Comparison of ENCODE assay signal across 13 cellular contexts in genomic region chr18:12334280-12335262, GRCh38. TPM values are rescaled to one million over a fixed set of nuclear protein-coding genes. Genes with fewer than 3 reads are reported as not detected.
A peak's percentile ranks its signal among the peaks of the same experiment; 100 is the strongest.
DNase-seq lines count a peak whose midpoint lies in the region; ATAC-seq, FAIRE-seq and TF ChIP-seq lines count a peak whose summit lies in the region.
"Had no signal": no experiment of that assay in that cellular context is flagged by ENCODE, and none has a peak within 500 bp of the region (broad histone marks: within the 10 kb centered on the region; RNA-seq: fewer than 3 reads in every experiment).

No MANE protein-coding gene starts in this region.

- no peak for ATAC-seq in HG02763 (IDR thresholded peaks at IDR 0.05; ENCODE audit: unreplicated experiment)
- no peak for ATAC-seq in GM21390 (IDR thresholded peaks at IDR 0.05; ENCODE audit: unreplicated experiment)
- no peak for ATAC-seq in GM18868 (IDR thresholded peaks at IDR 0.05; ENCODE audit: unreplicated experiment)
- ATAC-seq: esophagus mucosa, HCT116 had no signal

- dilution Hi-C loops in keratinocyte (cut with MboI; ENCODE audit: extremely low pct_ligation_motif_present, low sequenced_read_pairs), result no loop called here

- no peak overlapping the region for H3K14ac ChIP-seq in H1 (ENCODE audit: insufficient read length)

- no peaks in the 10 kb centered on the region for H3K23me2 ChIP-seq in H1 (ENCODE audit: low read depth, low read length)

- no peak for TF ChIP-seq EP300 in H1 (IDR thresholded peaks at IDR 0.05; ENCODE audit: borderline replicate concordance in 1 of 2, low read depth in 2 of 2, low read length in 2 of 2)

- peak overlapping the region; percentile 28; the same call in 1 of the 2 replicates for H2BK20ac ChIP-seq in H1 (ENCODE audit: low read length)

- H2BK12ac ChIP-seq in H1 (ENCODE audit: low read depth, low read length), result peak overlapping the region; percentile 100

- peak overlapping the region; percentile 97; the same call in 1 of the 2 replicates for H2BK5ac ChIP-seq in H1 (ENCODE audit: low read depth, low read length)

- H2BK15ac ChIP-seq in H1 (ENCODE audit: low read length), result no peak overlapping the region

- H3K36me3 ChIP-seq in H1 (ENCODE audit: control insufficient read depth in 2 of 4, insufficient read depth in 4 of 4, low read length in 3 of 4) (peaks cover 0 to 7% (median 0%) of the 10 kb centered on the region in 4 experiments; a peak in 1 of 8 replicates), keratinocyte (ENCODE audit: control insufficient read depth in 2 of 2, extremely low read depth in 1 of 2, insufficient read depth in 2 of 2, low read length in 2 of 2) (peaks cover 11 to 20% of the 10 kb centered on the region in 2 experiments)

- TF ChIP-seq CTCF in H1 (IDR thresholded peaks at IDR 0.05; ENCODE audit: control extremely low read depth in 1 of 3, insufficient read depth in 1 of 3, low read depth in 1 of 3, low read length in 3 of 3) (no peak), keratinocyte (optimal IDR thresholded peaks at IDR 0.05 in 1 of 3, IDR thresholded peaks at IDR 0.05 in 1 of 3, conservative IDR thresholded peaks at IDR 0.05 in 1 of 3; ENCODE audit: extremely low read depth in 1 of 3, insufficient read depth in 2 of 3, low read length in 3 of 3) (no peak)

- H3K27ac ChIP-seq in H1 (ENCODE audit: low read depth, low read length), result peak overlapping the region; percentile 62; the same call in 1 of the 2 replicates
- H3K27ac ChIP-seq in keratinocyte (ENCODE audit: control insufficient read depth, insufficient read depth, low read length), result no peak overlapping the region
- H3K27ac ChIP-seq: stomach had no signal

- DNase-seq in DMS79 (lab: John Stamatoyannopoulos, UW) (peak; percentile 61), NCI-H2227 (lab: John Stamatoyannopoulos, UW; ENCODE audit: unreplicated experiment) (peak; percentile 17), H1 (ENCODE audit: low read depth in 1 of 2, low spot score in 2 of 2) (no peak), keratinocyte (ENCODE audit: low read depth, low spot score) (no peak)
- DNase-seq in activated naive CD4-positive, alpha-beta T cell treated with Interleukin-2 at 50 U/mL for 16 hours, result no peak
- DNase-seq: cortex of kidney, stomach had no signal

- H3K79me2 ChIP-seq in H1 (ENCODE audit: control insufficient read depth in 1 of 2, insufficient read depth in 2 of 2, low read length in 2 of 2) (no peaks in the 10 kb centered on the region), keratinocyte (ENCODE audit: control insufficient read depth, insufficient read depth, low read length) (no peaks in the 10 kb centered on the region)

- peak overlapping the region; percentile 35 to 61 for H3K4me2 ChIP-seq in H1 (ENCODE audit: insufficient read depth in 1 of 2, low read depth in 2 of 2, low read length in 2 of 2)
- no peak overlapping the region for H3K4me2 ChIP-seq in keratinocyte (ENCODE audit: control insufficient read depth, extremely low read depth, insufficient read depth, low read depth, low read length)

- H2AK5ac ChIP-seq in H1 (ENCODE audit: low read depth, low read length), result peak overlapping the region; percentile 84

- no peak overlapping the region for H2AFZ ChIP-seq in H1 (ENCODE audit: low read length)
- H2AFZ ChIP-seq in keratinocyte (ENCODE audit: control insufficient read depth, low read length), result no peak overlapping the region

- H4K5ac ChIP-seq in H1 (ENCODE audit: insufficient read length, low read depth, low read length), result peak overlapping the region; percentile 70

- H3K18ac ChIP-seq in H1 (ENCODE audit: extremely low read depth, low read length), result peak overlapping the region; percentile 42

- H3K9me1 ChIP-seq in keratinocyte (ENCODE audit: control insufficient read depth, extremely low read depth, insufficient read depth, low read length), result no peaks in the 10 kb centered on the region

- peak overlapping the region; percentile 27 for H4K91ac ChIP-seq in H1 (replicated peaks; ENCODE audit: insufficient read length, low read length)

- H3K9ac ChIP-seq in H1 (replicated peaks in 1 of 4; ENCODE audit: extremely low read depth in 1 of 4, low read depth in 3 of 4, low read length in 3 of 4) (peak overlapping the region in 2 of 4 experiments; percentile 25 to 31; a peak in 2 of 7 replicates), keratinocyte (ENCODE audit: control insufficient read depth, extremely low read depth, insufficient read depth, low read length) (no peak overlapping the region)

- H4K20me1 ChIP-seq in H1 (replicated peaks in 1 of 2; ENCODE audit: control insufficient read depth in 1 of 2, insufficient read depth in 2 of 2, low read length in 2 of 2) (peaks cover 0 to 2% of the 10 kb centered on the region in 2 experiments), keratinocyte (ENCODE audit: control insufficient read depth, extremely low read depth, insufficient read depth, low read length) (no peaks in the 10 kb centered on the region)

- H3K9me3 ChIP-seq in H1 (ENCODE audit: insufficient read depth in 2 of 2, low read depth in 1 of 2, low read length in 1 of 2) (no peaks in the 10 kb centered on the region), keratinocyte (ENCODE audit: control insufficient read depth, low read depth, low read length) (no peaks in the 10 kb centered on the region)
- H3K9me3 ChIP-seq: Caco-2, stomach had no signal

- H3K4me3 ChIP-seq in H1 (ENCODE audit: extremely low read depth in 1 of 4, insufficient read depth in 2 of 4, low read depth in 3 of 4, low read length in 4 of 4) (peak overlapping the region in 3 of 4 experiments; percentile 3 to 43 (median 6); a peak in 3 of 8 replicates), keratinocyte (ENCODE audit: control insufficient read depth in 2 of 3, extremely low read depth in 1 of 3, insufficient read depth in 2 of 3, low read depth in 1 of 3, low read length in 3 of 3) (no peak overlapping the region)
- H3K4me3 ChIP-seq: stomach had no signal

- TF ChIP-seq RAD21 in H1 (IDR thresholded peaks at IDR 0.05 in 1 of 2, conservative IDR thresholded peaks at IDR 0.05 in 1 of 2; ENCODE audit: low read depth in 2 of 2, low read length in 2 of 2), result no peak

- H3K4ac ChIP-seq in H1 (replicated peaks; ENCODE audit: insufficient read length, low read depth, low read length), result no peak overlapping the region

- CTCF ChIA-PET in H1 (lab: Charles Lee; ENCODE audit: partially characterized antibody), result interaction anchor here (0.6 to 1.5 kb wide), 8 partner anchors 17 to 326 kb away, joined by 3 to 5 read pairs (median 4); no protein-coding TSS in a partner anchor

- peak in 1 of 2 experiments; percentile 37; a peak in 1 of 3 replicates for TF ChIP-seq POLR2A in H1 (IDR thresholded peaks at IDR 0.05; ENCODE audit: control extremely low read depth in 1 of 2, low read depth in 2 of 2, low read length in 2 of 2)

- H3K4me1 ChIP-seq in H1 (replicated peaks in 1 of 4; ENCODE audit: control insufficient read depth in 3 of 4, insufficient read depth in 4 of 4, low read length in 3 of 4), result peaks cover 15 to 41% (median 39%) of the 10 kb centered on the region in 4 experiments
- no peaks in the 10 kb centered on the region for H3K4me1 ChIP-seq in keratinocyte (ENCODE audit: control insufficient read depth, extremely low read depth, insufficient read depth, low read length)

- H4K8ac ChIP-seq in H1 (ENCODE audit: extremely low read depth, insufficient read depth, low read length), result 0 out of 2 replicates have a peak overlapping the region, but pooled peaks have one; percentile 58

- no peaks in the 10 kb centered on the region for H3K27me3 ChIP-seq in H1 (replicated peaks in 1 of 4; ENCODE audit: control insufficient read depth in 3 of 4, extremely low read depth in 1 of 4, insufficient read depth in 3 of 4, low read length in 3 of 4)
- H3K27me3 ChIP-seq in keratinocyte (ENCODE audit: control insufficient read depth, extremely low read depth, insufficient read depth, low read length), result no peaks in the 10 kb centered on the region
- H3K27me3 ChIP-seq: stomach had no signal

- H3K56ac ChIP-seq in H1 (replicated peaks; ENCODE audit: insufficient read length, low read depth, low read length), result no peak overlapping the region

- POLR2A ChIA-PET in H1 (lab: Charles Lee; ENCODE audit: partially characterized antibody), result interaction anchor here (0.7 to 3.4 kb wide), 19 partner anchors 12 to 301 kb away, joined by 3 to 26 read pairs (median 4); partner anchors contain the start of genes AFG3L2 and TUBB6

- no peak overlapping the region for H2BK120ac ChIP-seq in H1 (replicated peaks; ENCODE audit: low read depth, low read length)

- 47% methylated on average over 6 of the region's 6 CpGs; no CpG with 5 or more reads in 1 of the 2 experiments for WGBS in H1 (ENCODE audit: extremely low coverage in 1 of 2, insufficient coverage in 1 of 2, insufficient read length in 1 of 2, insufficient replicate concordance in 2 of 2, low coverage in 1 of 2, low lambda C conversion rate in 2 of 2, missing lambda C conversion rate in 1 of 2), 2 experiments

- peak; percentile 71 for FAIRE-seq in H1 (lab: Jason Lieb, UNC)
- FAIRE-seq in keratinocyte (lab: Jason Lieb, UNC), result peak; percentile 13

- H3K79me1 ChIP-seq in H1 (ENCODE audit: low read depth, low read length), result no peaks in the 10 kb centered on the region

- H3K23ac ChIP-seq in H1 (ENCODE audit: insufficient read length), result no peak overlapping the region

RNA-seq across cellular contexts. Expression of gene TUBB6, which starts 26.5 kb away (rescaled TPM):
- 126 and 128 TPM in 2 replicates for total RNA-seq in H1 (2021; fragmentation: NEBNext Ultra II Directional; extraction: Animal tissue kit (Norgen Biotek cat#: 25700))
- polyA plus RNA-seq in H1 (2011; rRNA removed), result 223 and 288 TPM in 2 replicates
- polyA plus RNA-seq in H1 (2011; cell fraction: cytosol; rRNA removed), result 206 TPM
- polyA plus RNA-seq in H1 (2011; cell fraction: nucleus; rRNA removed), result 196 TPM
- 96.3 to 131 TPM (median 121 TPM) in 4 replicates for polyA plus RNA-seq in H1 (2012, experiment 1 of 2)
- polyA plus RNA-seq in H1 (2012, experiment 2 of 2), result 81.1 TPM
- 88.3 TPM for polyA plus RNA-seq in H1 (2013, experiment 1 of 2)
- 92.6 TPM for polyA plus RNA-seq in H1 (2013, experiment 2 of 2)
- polyA minus RNA-seq in H1 (2011; rRNA and poly(A)+ RNA removed), result 69.6 and 75.5 TPM in 2 replicates
- 91.3 TPM for polyA minus RNA-seq in H1 (2011; cell fraction: cytosol; rRNA and poly(A)+ RNA removed)
- 58.7 TPM for polyA minus RNA-seq in H1 (2011; cell fraction: nucleus; rRNA and poly(A)+ RNA removed)
- 479 to 701 TPM (median 598 TPM) in 3 replicates for polyA plus RNA-seq in keratinocyte
- 90.6 TPM for polyA plus RNA-seq in keratinocyte (2011; ENCODE audit: low read depth)
- polyA plus RNA-seq in keratinocyte (2011; cell fraction: cytosol; rRNA removed), result 405 and 737 TPM in 2 replicates
- polyA plus RNA-seq in keratinocyte (2011; cell fraction: nucleus; rRNA removed), result 443 and 589 TPM in 2 replicates
- polyA plus RNA-seq in keratinocyte (2012; ENCODE audit: low replicate concordance), result 202 and 788 TPM in 2 replicates
- 445 to 619 TPM (median 547 TPM) in 3 replicates for polyA minus RNA-seq in keratinocyte
- polyA minus RNA-seq in keratinocyte (2011; cell fraction: cytosol; rRNA and poly(A)+ RNA removed), result 1,165 TPM
- polyA minus RNA-seq in keratinocyte (2011; cell fraction: nucleus; rRNA and poly(A)+ RNA removed), result 338 and 341 TPM in 2 replicates

RNA-seq across cellular contexts. Expression of gene AFG3L2, which starts 42.5 kb away (rescaled TPM):
- total RNA-seq in H1 (2021; fragmentation: NEBNext Ultra II Directional; extraction: Animal tissue kit (Norgen Biotek cat#: 25700)), result 81.7 and 84.8 TPM in 2 replicates
- polyA plus RNA-seq in H1 (2011; rRNA removed) (27.0 and 29.7 TPM in 2 replicates), keratinocyte (31.0 to 47.5 TPM (median 42.2 TPM) in 3 replicates)
- polyA plus RNA-seq in H1 (2011; cell fraction: cytosol; rRNA removed), result 45.2 TPM
- 29.6 TPM for polyA plus RNA-seq in H1 (2011; cell fraction: nucleus; rRNA removed)
- polyA plus RNA-seq in H1 (2012, experiment 1 of 2), result 48.1 to 62.5 TPM (median 54.7 TPM) in 4 replicates
- 15.9 TPM for polyA plus RNA-seq in H1 (2012, experiment 2 of 2)
- 47.5 TPM for polyA plus RNA-seq in H1 (2013, experiment 1 of 2)
- 50.2 TPM for polyA plus RNA-seq in H1 (2013, experiment 2 of 2)
- polyA minus RNA-seq in H1 (2011; rRNA and poly(A)+ RNA removed), result 44.7 and 45.5 TPM in 2 replicates
- 32.4 TPM for polyA minus RNA-seq in H1 (2011; cell fraction: cytosol; rRNA and poly(A)+ RNA removed)
- polyA minus RNA-seq in H1 (2011; cell fraction: nucleus; rRNA and poly(A)+ RNA removed), result 29.5 TPM
- 57.6 TPM for polyA plus RNA-seq in keratinocyte (2011; ENCODE audit: low read depth)
- polyA plus RNA-seq in keratinocyte (2011; cell fraction: cytosol; rRNA removed), result 31.3 and 36.9 TPM in 2 replicates
- 55.3 and 62.9 TPM in 2 replicates for polyA plus RNA-seq in keratinocyte (2011; cell fraction: nucleus; rRNA removed)
- 37.8 and 39.1 TPM in 2 replicates for polyA plus RNA-seq in keratinocyte (2012; ENCODE audit: low replicate concordance)
- polyA minus RNA-seq in keratinocyte, result 15.5 to 37.2 TPM (median 30.0 TPM) in 3 replicates
- polyA minus RNA-seq in keratinocyte (2011; cell fraction: cytosol; rRNA and poly(A)+ RNA removed), result 34.0 TPM
- polyA minus RNA-seq in keratinocyte (2011; cell fraction: nucleus; rRNA and poly(A)+ RNA removed), result 26.8 and 46.2 TPM in 2 replicates

Comparison
In these comparisons a context has a peak if more than half of its experiments do, and no peak if none do; other contexts are left out.
1. DNase-seq: peak in DMS79 (single experiment) and NCI-H2227 (single experiment); none in H1 (0 of 2), keratinocyte (single experiment) and activated naive CD4-positive, alpha-beta T cell treated with Interleukin-2 at 50 U/mL for 16 hours (single experiment).
2. H3K4me3 ChIP-seq: peak in H1 (3 of 4); none in keratinocyte (0 of 3).